In the genomic region with DNA sequence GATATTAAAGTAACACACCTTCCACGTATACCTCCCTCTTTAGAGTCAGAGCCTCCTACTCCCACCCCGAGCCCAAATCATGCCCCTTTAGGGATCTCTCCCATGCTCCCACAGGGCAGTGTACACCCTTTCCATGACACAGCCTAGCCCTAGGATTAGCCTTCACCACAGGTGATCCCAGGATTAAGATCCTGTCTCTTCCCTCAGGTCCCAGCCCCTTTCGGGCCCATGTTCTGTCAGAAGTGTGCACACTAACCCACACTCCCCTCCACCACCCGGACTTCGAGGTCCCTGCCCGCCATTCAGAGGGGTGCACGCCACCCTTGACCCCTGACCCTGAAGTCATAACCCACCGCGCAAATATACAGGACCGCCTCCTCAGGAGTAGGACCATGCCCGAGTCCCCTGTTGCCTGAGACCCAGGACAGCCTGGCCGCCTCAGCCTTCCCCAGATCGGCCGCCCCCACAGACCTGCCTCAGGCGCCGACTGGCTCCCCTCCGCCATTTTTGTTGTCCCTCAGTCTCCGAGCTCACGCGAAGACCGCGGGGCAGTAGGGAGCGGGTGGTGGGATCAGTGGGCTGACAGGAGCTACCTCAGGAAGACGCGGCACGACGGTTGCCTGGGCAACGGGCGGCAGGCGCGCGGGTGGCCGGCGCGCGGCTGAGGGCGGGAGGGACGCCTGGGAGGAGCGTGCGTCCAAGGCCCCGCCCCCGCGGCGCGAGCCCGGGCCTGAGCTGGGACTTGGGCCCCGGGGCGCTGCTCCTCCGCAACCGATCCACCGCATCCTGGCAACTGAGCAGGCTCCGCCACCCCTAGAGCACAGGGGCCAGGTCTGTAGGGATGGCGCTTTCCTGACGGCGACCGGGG, we compare ENCODE assay signal across 8 cellular contexts. TPM values are rescaled to one million over a fixed set of nuclear protein-coding genes. Genes with fewer than 3 reads are reported as not detected.
DNase-seq lines count a peak whose midpoint lies in the region; ATAC-seq, FAIRE-seq and TF ChIP-seq lines count a peak whose summit lies in the region.

Gene AGBL4, minus strand, starts transcription at position 663 of the 868 bp plus-strand sequence.

- no peaks in the 10 kb centered on the region for H3K9me3 ChIP-seq in WERI-Rb-1 (ENCODE audit: severe bottlenecking)

- DNase-seq in COR-L47 (lab: John Stamatoyannopoulos, UW) (peak; percentile 63), WERI-Rb-1 (peak; percentile 81), frontal cortex (ENCODE audit: low spot score in 2 of 2) (peak; percentile 45 to 73), omental fat pad (ENCODE audit: low spot score) (no peak), cortex of kidney (lab: John Stamatoyannopoulos, UW) (no peak), OCI-M1 (lab: John Stamatoyannopoulos, UW) (no peak)

- no peaks in the 10 kb centered on the region for H3K27me3 ChIP-seq in KMS-11 (ENCODE audit: insufficient read depth, low read depth)
- no peaks in the 10 kb centered on the region for H3K27me3 ChIP-seq in WERI-Rb-1 (ENCODE audit: insufficient read depth, low read depth, severe bottlenecking)

- no peaks in the 10 kb centered on the region for H3K79me2 ChIP-seq in KMS-11 (ENCODE audit: insufficient read depth, low read depth)

- ATAC-seq in omental fat pad (ENCODE audit: low FRiP score) = peak; percentile 77
- ATAC-seq in HG03045 (IDR thresholded peaks at IDR 0.05; ENCODE audit: unreplicated experiment) = no peak

- TF ChIP-seq CTCF in KMS-11 (conservative IDR thresholded peaks at IDR 0.05; ENCODE audit: low read depth, low read length) = no peak
- TF ChIP-seq CTCF in WERI-Rb-1 (IDR thresholded peaks at IDR 0.05; ENCODE audit: low read depth, low read length) = no peak
- no peak for TF ChIP-seq CTCF in omental fat pad (IDR thresholded peaks at IDR 0.05)

- FAIRE-seq in frontal cortex (lab: Jason Lieb, UNC) = no peak

- H3K27ac ChIP-seq in KMS-11 (no peak within 1 kb of the TSS), WERI-Rb-1 (peak within 1 kb of the TSS; percentile 62)

- H3K9ac ChIP-seq in KMS-11 = no peak within 1 kb of the TSS

- H2AFZ ChIP-seq in KMS-11 (ENCODE audit: low read depth) = 0 out of 2 replicates have a peak within 1 kb of the TSS, but pooled peaks have one; percentile 4

- no peak within 1 kb of the TSS for H3K4me2 ChIP-seq in KMS-11

- H4K20me1 ChIP-seq in KMS-11 (ENCODE audit: insufficient read depth) = no peaks in the 10 kb centered on the region

- H3K36me3 ChIP-seq in KMS-11 (ENCODE audit: insufficient read depth) (no peaks in the 10 kb centered on the region), WERI-Rb-1 (no peaks in the 10 kb centered on the region)

- no peaks in the 10 kb centered on the region for H3K4me1 ChIP-seq in KMS-11 (ENCODE audit: low read depth, poor library complexity, severe bottlenecking)

- H3K4me3 ChIP-seq in KMS-11 (IDR thresholded peaks at IDR 0.05; ENCODE audit: insufficient read depth, low read depth, low read length) (no peak within 1 kb of the TSS), WERI-Rb-1 (ENCODE audit: low read depth, low read length) (peak within 1 kb of the TSS; percentile 61)

RNA-seq across cellular contexts. Expression of gene AGBL4, which starts in this region (rescaled TPM):
- total RNA-seq in frontal cortex (3.3 TPM), omental fat pad (1 to 10 TPM in 1 of 4 donors, under 1 TPM in 3; 0.31 to 1.1 (median 0.50) TPM)

Comparison
In these comparisons a context has a peak if more than half of its experiments do, and no peak if none do; other contexts are left out.
1. DNase-seq: peak in COR-L47 (single experiment), WERI-Rb-1 (single experiment) and frontal cortex (2 of 2); none in omental fat pad (single experiment), cortex of kidney (single experiment) and OCI-M1 (single experiment).